In genomic region chr11:62791501-62792192, GRCh38 we compare ENCODE assay signal across 1 cellular context.
TF ChIP-seq lines count a peak whose summit lies in the region.

TMEM223 (minus strand) TSS chr11:62792006; CDS start chr11:62791994, 12 bp downstream.

TF ChIP-seq in IMR-90, 13 proteins besides CTCF, POLR2A, EP300 and RAD21:
- TF ChIP-seq RCOR1 (IDR thresholded peaks at IDR 0.05; ENCODE audit: insufficient replicate concordance, low read length) = no peak
- TF ChIP-seq MXI1 (IDR thresholded peaks at IDR 0.05; ENCODE audit: borderline replicate concordance, low read depth, low read length) = peak; percentile 81; the same call in 1 of the 2 replicates
- peak; percentile 37; the same call in 1 of the 2 replicates for TF ChIP-seq CHD1 (IDR thresholded peaks at IDR 0.05; ENCODE audit: low read depth, low read length)
- no peak for TF ChIP-seq NFE2L2 (IDR thresholded peaks at IDR 0.05; ENCODE audit: low read depth, low read length)
- peak; percentile 92; the same call in 1 of the 2 replicates for TF ChIP-seq MAZ (IDR thresholded peaks at IDR 0.05; ENCODE audit: borderline replicate concordance, low read depth, low read length)
- no peak for TF ChIP-seq RFX5 (IDR thresholded peaks at IDR 0.05; ENCODE audit: low read depth, low read length)
